8 cellular contexts compared by ENCODE assay signal in the genomic region with DNA sequence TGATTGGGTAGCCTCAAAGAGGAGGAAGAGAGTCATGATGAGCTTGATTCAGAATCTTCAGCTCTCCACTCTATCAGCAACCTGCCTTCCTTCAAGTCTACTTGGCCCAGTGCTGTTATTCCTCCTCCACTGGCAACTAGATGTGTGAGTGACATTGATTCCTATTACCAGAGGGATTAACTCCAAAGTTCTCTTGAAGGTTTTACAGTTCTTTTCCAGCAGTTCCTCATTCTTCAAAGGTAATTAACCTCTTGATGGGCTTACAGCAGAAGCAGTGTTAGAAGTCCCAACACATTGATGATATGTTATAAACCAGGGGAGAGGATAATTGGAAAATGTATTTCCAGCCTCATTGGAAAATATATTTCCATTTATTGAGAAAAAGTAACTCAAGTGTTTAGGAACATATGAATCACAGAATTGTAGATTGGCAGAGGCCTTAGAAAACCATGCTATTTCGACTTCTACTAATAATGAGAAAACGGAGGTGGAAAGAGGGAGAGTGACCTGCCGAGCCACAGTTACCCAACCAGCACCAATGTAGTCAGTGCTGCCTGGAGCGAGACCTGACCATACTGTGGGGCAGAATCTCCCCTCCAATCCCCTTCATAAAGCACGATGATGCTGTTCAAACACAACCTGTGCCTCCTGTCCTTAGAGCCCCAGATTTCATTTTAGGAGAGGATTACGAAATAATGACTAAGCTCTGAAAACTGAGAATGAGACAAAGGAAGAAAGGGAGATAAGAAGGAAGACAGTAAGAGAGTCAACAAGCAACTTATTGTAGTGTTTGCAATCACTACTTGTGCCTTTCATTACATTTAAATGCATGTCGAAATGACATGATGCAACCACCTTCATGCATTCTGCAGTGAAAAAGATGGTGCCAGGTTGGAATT.
DNase-seq lines count a peak whose midpoint lies in the region; ATAC-seq and TF ChIP-seq lines count a peak whose summit lies in the region.

No MANE protein-coding gene starts in this region.

- peak; percentile 89 for ATAC-seq in HG02610 (IDR thresholded peaks at IDR 0.05; ENCODE audit: unreplicated experiment)

- no peak overlapping the region for H3K4me3 ChIP-seq in PC-9
- H3K4me3 ChIP-seq in Karpas-422 (ENCODE audit: low read length): no peak overlapping the region

- H3K27ac ChIP-seq in PC-9: peak overlapping the region; percentile 49
- H3K27ac ChIP-seq in H9 (ENCODE audit: insufficient read length, low read depth, low read length): no peak overlapping the region
- no peak overlapping the region for H3K27ac ChIP-seq in Karpas-422 (ENCODE audit: low read length)

- no peak overlapping the region for H3K4me3 Mint-ChIP-seq in H9

- no peak overlapping the region for H4K8ac ChIP-seq in H9 (replicated peaks; ENCODE audit: insufficient read length, low read depth, low read length)

- H4K91ac ChIP-seq in H9 (ENCODE audit: insufficient read length, low read depth, low read length): no peak overlapping the region

- H2AFZ ChIP-seq in PC-9: no peak overlapping the region
- H2AFZ ChIP-seq in H9 (ENCODE audit: low read length): no peak overlapping the region
- H2AFZ ChIP-seq in Karpas-422 (ENCODE audit: low read length): no peak overlapping the region

- H3K27me3 ChIP-seq in PC-9 (ENCODE audit: insufficient read depth, low read depth) (no peaks in the 10 kb centered on the region), H9 (ENCODE audit: insufficient read depth, low read length) (no peaks in the 10 kb centered on the region), Karpas-422 (ENCODE audit: low read length) (no peaks in the 10 kb centered on the region)

- H3K9me2 ChIP-seq in PC-9 (ENCODE audit: insufficient read depth) (no peaks in the 10 kb centered on the region; the same call in 1 of the 2 replicates), Karpas-422 (replicated peaks; ENCODE audit: insufficient read depth, low read length) (no peaks in the 10 kb centered on the region)

- H3K4ac ChIP-seq in H9 (ENCODE audit: low read depth, low read length): no peak overlapping the region

- no peak overlapping the region for H2AK5ac ChIP-seq in H9 (ENCODE audit: insufficient read length, low read length)

- H3K4me2 ChIP-seq in PC-9: peak overlapping the region; percentile 11; the same call in 1 of the 2 replicates
- H3K4me2 ChIP-seq in H9 (ENCODE audit: insufficient read depth, insufficient read length, low read length): no peak overlapping the region
- no peak overlapping the region for H3K4me2 ChIP-seq in Karpas-422 (ENCODE audit: low read depth, low read length, poor library complexity, severe bottlenecking)

- no peak overlapping the region for H2BK12ac ChIP-seq in H9 (ENCODE audit: insufficient read length, low read depth, low read length)

- no peaks in the 10 kb centered on the region for H3K9me3 ChIP-seq in PC-9 (ENCODE audit: insufficient read depth, low read depth)
- H3K9me3 ChIP-seq in H9 (ENCODE audit: control insufficient read depth, low read depth, low read length): no peaks in the 10 kb centered on the region
- no peaks in the 10 kb centered on the region for H3K9me3 ChIP-seq in Karpas-422 (ENCODE audit: low read length)

- H3K36me3 ChIP-seq in PC-9 (ENCODE audit: low read depth) (no peaks in the 10 kb centered on the region), Karpas-422 (ENCODE audit: insufficient read depth, low read length) (no peaks in the 10 kb centered on the region)

- H4K20me1 ChIP-seq in PC-9 (ENCODE audit: insufficient read depth) (no peaks in the 10 kb centered on the region), H9 (ENCODE audit: control insufficient read depth, insufficient read depth, insufficient read length) (peaks cover 2% of the 10 kb centered on the region), Karpas-422 (ENCODE audit: insufficient read depth, low read depth, low read length) (no peaks in the 10 kb centered on the region)

- peak overlapping the region in 1 of 3 experiments; percentile 22; a peak in 1 of 7 replicates for H3K27ac Mint-ChIP-seq in H9

- no peak overlapping the region for H3K18ac ChIP-seq in H9 (ENCODE audit: insufficient read length, low read depth, low read length)

- peaks cover 21% of the 10 kb centered on the region for H3F3A ChIP-seq in PC-9 (ENCODE audit: insufficient read depth, low read depth)

- WGBS in H9 (ENCODE audit: extremely low coverage, insufficient read length, low lambda C conversion rate): no CpG with 5 or more reads among the region's 7 CpGs

- POLR2A ChIA-PET in PC-9 (lab: Charles Lee; ENCODE audit: unreplicated experiment): no interaction called here

- H2BK5ac ChIP-seq in H9 (ENCODE audit: insufficient read length, low read length): no peak overlapping the region

- intact Hi-C loops in PC-9 (cut with micrococcal nuclease; ENCODE audit: unreplicated experiment): no loop called here

- no peak overlapping the region for H3K56ac ChIP-seq in H9 (ENCODE audit: insufficient read length, low read depth, low read length)

- peaks cover 28% of the 10 kb centered on the region for H3K4me1 ChIP-seq in PC-9 (replicated peaks; ENCODE audit: insufficient read depth)
- H3K4me1 ChIP-seq in H9 (ENCODE audit: insufficient read depth, low read length): no peaks in the 10 kb centered on the region
- no peaks in the 10 kb centered on the region for H3K4me1 ChIP-seq in Karpas-422 (ENCODE audit: low read length)

- no peaks in the 10 kb centered on the region for H3K9me3 Mint-ChIP-seq in H9

- peaks cover 0 to 4% of the 10 kb centered on the region in 2 experiments; a peak in 1 of 4 replicates for H3K4me1 Mint-ChIP-seq in H9

- H3K23me2 ChIP-seq in H9 (ENCODE audit: insufficient read length, low read depth, low read length, poor library complexity, severe bottlenecking): no peaks in the 10 kb centered on the region

- no peak overlapping the region for H3K9ac ChIP-seq in H9 (ENCODE audit: extremely low read depth, insufficient read length, low read length)
- H3K9ac ChIP-seq in Karpas-422 (ENCODE audit: low read length): no peak overlapping the region

- no TSS peak for BruUV-seq in PC-9 (replicated peaks; lab: Mats Ljungman, UMichigan)

- no peak overlapping the region for H2BK15ac ChIP-seq in H9 (ENCODE audit: low read depth, low read length)

- H3K36me3 Mint-ChIP-seq in H9 (ENCODE audit: insufficient read depth in 1 of 3, low read depth in 3 of 3): no peaks in the 10 kb centered on the region

- H2BK120ac ChIP-seq in H9 (ENCODE audit: low read depth, low read length, poor library complexity, severe bottlenecking): no peak overlapping the region

- no peak overlapping the region for H3K14ac ChIP-seq in H9 (ENCODE audit: insufficient read depth, low read length)

- H3T11ph ChIP-seq in H9 (ENCODE audit: low read length): no peak overlapping the region

- no peak overlapping the region for H3K23ac ChIP-seq in H9 (ENCODE audit: insufficient read length, low read depth, low read length)

- no peak overlapping the region for H4K5ac ChIP-seq in H9 (ENCODE audit: insufficient read length, low read depth, low read length)

- CTCF ChIA-PET in PC-9 (lab: Charles Lee): interaction anchor here (0.7 to 1.7 kb wide), 3 partner anchors 9 to 55 kb away, joined by 3 to 5 read pairs (median 3); no protein-coding TSS in a partner anchor

- H3K79me1 ChIP-seq in H9 (ENCODE audit: insufficient read depth, low read depth, low read length, poor library complexity, severe bottlenecking): no peaks in the 10 kb centered on the region

- H3K79me2 ChIP-seq in PC-9 (ENCODE audit: low read depth): peaks cover 6% of the 10 kb centered on the region; the same call in 1 of the 2 replicates
- H3K79me2 ChIP-seq in H9 (ENCODE audit: insufficient read depth, low read length): no peaks in the 10 kb centered on the region
- H3K79me2 ChIP-seq in Karpas-422 (ENCODE audit: low read length): no peaks in the 10 kb centered on the region

- H3K27me3 Mint-ChIP-seq in H9 (ENCODE audit: low read depth): no peaks in the 10 kb centered on the region

- H2BK20ac ChIP-seq in H9 (ENCODE audit: low read depth, low read length, poor library complexity, severe bottlenecking): no peak overlapping the region

- DNase-seq in SIG-M5 treated with dmso at 0.1 percent for 504 hours (lab: John Stamatoyannopoulos, UW; ENCODE audit: unreplicated experiment): peak; percentile 70
- no peak for DNase-seq in SIG-M5 (lab: John Stamatoyannopoulos, UW)
- peak in 1 of 2 experiments; percentile 66 for DNase-seq in PC-9
- peak; percentile 21 for DNase-seq in kidney tubule cell (ENCODE audit: low spot score)
- no peak for DNase-seq in H9
- no peak for DNase-seq in Karpas-422
- DNase-seq in cerebellar cortex (ENCODE audit: low spot score): no peak

- TF ChIP-seq CTCF in PC-9 (conservative IDR thresholded peaks at IDR 0.05): no peak
- no peak for TF ChIP-seq CTCF in H9 (conservative IDR thresholded peaks at IDR 0.05)

Comparison
In these comparisons a context has a peak if more than half of its experiments do, and no peak if none do; other contexts are left out.
1. DNase-seq: peak in SIG-M5 treated with dmso at 0.1 percent for 504 hours (single experiment) and kidney tubule cell (single experiment); none in SIG-M5 (single experiment), H9 (single experiment), Karpas-422 (single experiment) and cerebellar cortex (single experiment).